ENCODE assay signal across 2 cellular contexts in genomic region chr4:139550724-139551429, GRCh38.
TF ChIP-seq lines count a peak whose summit lies in the region.

No MANE protein-coding gene starts in this region.

TF ChIP-seq in GM23338, 12 proteins besides CTCF, POLR2A, EP300 and RAD21 (continued from another document):
- TF ChIP-seq, protein P1, sequence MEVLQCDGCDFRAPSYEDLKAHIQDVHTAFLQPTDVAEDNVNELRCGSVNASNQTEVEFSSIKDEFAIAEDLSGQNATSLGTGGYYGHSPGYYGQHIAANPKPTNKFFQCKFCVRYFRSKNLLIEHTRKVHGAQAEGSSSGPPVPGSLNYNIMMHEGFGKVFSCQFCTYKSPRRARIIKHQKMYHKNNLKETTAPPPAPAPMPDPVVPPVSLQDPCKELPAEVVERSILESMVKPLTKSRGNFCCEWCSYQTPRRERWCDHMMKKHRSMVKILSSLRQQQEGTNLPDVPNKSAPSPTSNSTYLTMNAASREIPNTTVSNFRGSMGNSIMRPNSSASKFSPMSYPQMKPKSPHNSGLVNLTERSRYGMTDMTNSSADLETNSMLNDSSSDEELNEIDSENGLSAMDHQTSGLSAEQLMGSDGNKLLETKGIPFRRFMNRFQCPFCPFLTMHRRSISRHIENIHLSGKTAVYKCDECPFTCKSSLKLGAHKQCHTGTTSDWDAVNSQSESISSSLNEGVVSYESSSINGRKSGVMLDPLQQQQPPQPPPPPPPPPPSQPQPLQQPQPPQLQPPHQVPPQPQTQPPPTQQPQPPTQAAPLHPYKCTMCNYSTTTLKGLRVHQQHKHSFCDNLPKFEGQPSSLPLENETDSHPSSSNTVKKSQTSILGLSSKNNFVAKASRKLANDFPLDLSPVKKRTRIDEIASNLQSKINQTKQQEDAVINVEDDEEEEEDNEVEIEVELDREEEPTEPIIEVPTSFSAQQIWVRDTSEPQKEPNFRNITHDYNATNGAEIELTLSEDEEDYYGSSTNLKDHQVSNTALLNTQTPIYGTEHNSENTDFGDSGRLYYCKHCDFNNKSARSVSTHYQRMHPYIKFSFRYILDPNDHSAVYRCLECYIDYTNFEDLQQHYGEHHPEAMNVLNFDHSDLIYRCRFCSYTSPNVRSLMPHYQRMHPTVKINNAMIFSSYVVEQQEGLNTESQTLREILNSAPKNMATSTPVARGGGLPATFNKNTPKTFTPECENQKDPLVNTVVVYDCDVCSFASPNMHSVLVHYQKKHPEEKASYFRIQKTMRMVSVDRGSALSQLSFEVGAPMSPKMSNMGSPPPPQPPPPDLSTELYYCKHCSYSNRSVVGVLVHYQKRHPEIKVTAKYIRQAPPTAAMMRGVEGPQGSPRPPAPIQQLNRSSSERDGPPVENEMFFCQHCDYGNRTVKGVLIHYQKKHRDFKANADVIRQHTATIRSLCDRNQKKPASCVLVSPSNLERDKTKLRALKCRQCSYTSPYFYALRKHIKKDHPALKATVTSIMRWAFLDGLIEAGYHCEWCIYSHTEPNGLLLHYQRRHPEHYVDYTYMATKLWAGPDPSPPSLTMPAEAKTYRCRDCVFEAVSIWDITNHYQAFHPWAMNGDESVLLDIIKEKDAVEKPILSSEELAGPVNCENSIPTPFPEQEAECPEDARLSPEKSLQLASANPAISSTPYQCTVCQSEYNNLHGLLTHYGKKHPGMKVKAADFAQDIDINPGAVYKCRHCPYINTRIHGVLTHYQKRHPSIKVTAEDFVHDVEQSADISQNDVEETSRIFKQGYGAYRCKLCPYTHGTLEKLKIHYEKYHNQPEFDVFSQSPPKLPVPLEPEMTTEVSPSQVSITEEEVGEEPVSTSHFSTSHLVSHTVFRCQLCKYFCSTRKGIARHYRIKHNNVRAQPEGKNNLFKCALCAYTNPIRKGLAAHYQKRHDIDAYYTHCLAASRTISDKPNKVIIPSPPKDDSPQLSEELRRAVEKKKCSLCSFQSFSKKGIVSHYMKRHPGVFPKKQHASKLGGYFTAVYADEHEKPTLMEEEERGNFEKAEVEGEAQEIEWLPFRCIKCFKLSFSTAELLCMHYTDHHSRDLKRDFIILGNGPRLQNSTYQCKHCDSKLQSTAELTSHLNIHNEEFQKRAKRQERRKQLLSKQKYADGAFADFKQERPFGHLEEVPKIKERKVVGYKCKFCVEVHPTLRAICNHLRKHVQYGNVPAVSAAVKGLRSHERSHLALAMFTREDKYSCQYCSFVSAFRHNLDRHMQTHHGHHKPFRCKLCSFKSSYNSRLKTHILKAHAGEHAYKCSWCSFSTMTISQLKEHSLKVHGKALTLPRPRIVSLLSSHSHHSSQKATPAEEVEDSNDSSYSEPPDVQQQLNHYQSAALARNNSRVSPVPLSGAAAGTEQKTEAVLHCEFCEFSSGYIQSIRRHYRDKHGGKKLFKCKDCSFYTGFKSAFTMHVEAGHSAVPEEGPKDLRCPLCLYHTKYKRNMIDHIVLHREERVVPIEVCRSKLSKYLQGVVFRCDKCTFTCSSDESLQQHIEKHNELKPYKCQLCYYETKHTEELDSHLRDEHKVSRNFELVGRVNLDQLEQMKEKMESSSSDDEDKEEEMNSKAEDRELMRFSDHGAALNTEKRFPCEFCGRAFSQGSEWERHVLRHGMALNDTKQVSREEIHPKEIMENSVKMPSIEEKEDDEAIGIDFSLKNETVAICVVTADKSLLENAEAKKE (CRISPR knock-in tag; IDR thresholded peaks at IDR 0.05), result peak; percentile 36; the same call in 1 of the 2 replicates

TF ChIP-seq in K562, 482 proteins besides CTCF, POLR2A, EP300 and RAD21 (continued from another document):
- TF ChIP-seq POU5F1 (IDR thresholded peaks at IDR 0.05; ENCODE audit: borderline replicate concordance, low read depth, low read length, partially characterized antibody), result no peak
- no peak for TF ChIP-seq SP1 (CRISPR knock-in tag; IDR thresholded peaks at IDR 0.05)
- TF ChIP-seq, protein P2, sequence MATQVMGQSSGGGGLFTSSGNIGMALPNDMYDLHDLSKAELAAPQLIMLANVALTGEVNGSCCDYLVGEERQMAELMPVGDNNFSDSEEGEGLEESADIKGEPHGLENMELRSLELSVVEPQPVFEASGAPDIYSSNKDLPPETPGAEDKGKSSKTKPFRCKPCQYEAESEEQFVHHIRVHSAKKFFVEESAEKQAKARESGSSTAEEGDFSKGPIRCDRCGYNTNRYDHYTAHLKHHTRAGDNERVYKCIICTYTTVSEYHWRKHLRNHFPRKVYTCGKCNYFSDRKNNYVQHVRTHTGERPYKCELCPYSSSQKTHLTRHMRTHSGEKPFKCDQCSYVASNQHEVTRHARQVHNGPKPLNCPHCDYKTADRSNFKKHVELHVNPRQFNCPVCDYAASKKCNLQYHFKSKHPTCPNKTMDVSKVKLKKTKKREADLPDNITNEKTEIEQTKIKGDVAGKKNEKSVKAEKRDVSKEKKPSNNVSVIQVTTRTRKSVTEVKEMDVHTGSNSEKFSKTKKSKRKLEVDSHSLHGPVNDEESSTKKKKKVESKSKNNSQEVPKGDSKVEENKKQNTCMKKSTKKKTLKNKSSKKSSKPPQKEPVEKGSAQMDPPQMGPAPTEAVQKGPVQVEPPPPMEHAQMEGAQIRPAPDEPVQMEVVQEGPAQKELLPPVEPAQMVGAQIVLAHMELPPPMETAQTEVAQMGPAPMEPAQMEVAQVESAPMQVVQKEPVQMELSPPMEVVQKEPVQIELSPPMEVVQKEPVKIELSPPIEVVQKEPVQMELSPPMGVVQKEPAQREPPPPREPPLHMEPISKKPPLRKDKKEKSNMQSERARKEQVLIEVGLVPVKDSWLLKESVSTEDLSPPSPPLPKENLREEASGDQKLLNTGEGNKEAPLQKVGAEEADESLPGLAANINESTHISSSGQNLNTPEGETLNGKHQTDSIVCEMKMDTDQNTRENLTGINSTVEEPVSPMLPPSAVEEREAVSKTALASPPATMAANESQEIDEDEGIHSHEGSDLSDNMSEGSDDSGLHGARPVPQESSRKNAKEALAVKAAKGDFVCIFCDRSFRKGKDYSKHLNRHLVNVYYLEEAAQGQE (CRISPR knock-in tag; IDR thresholded peaks at IDR 0.05; ENCODE audit: low read depth), result no peak
- 0 out of 2 replicates have a peak, but pooled peaks have one; percentile 14 for TF ChIP-seq FOXM1 (IDR thresholded peaks at IDR 0.05; ENCODE audit: low read depth)
- no peak for TF ChIP-seq FOXM1 (CRISPR knock-in tag; IDR thresholded peaks at IDR 0.05; ENCODE audit: low read depth)
- TF ChIP-seq MEF2A (IDR thresholded peaks at IDR 0.05; ENCODE audit: control insufficient read depth, low read depth, low read length), result no peak
